Comparison of ENCODE assay signal across 13 cellular contexts in genomic region chr5:43400082-43400481, GRCh38. TPM values are rescaled to one million over a fixed set of nuclear protein-coding genes. Genes with fewer than 3 reads are reported as not detected.
DNase-seq lines count a peak whose midpoint lies in the region; ATAC-seq and TF ChIP-seq lines count a peak whose summit lies in the region.
"Had no signal": no experiment of that assay in that cellular context is flagged by ENCODE, and none has a peak within 500 bp of the region (broad histone marks: within the 10 kb centered on the region; RNA-seq: fewer than 3 reads in every experiment).

No MANE protein-coding gene starts in this region.

- no peaks in the 10 kb centered on the region for H3K27me3 Mint-ChIP-seq in MCF 10A (ENCODE audit: insufficient read depth, unreplicated experiment)

- TF ChIP-seq CTCF in MCF 10A (IDR thresholded peaks at IDR 0.05; ENCODE audit: unreplicated experiment): peak; percentile 47
- TF ChIP-seq CTCF in breast epithelium (IDR thresholded peaks at IDR 0.05): no peak
- TF ChIP-seq CTCF in SK-N-SH (IDR thresholded peaks at IDR 0.05): no peak
- TF ChIP-seq CTCF in fibroblast of the aortic adventitia (IDR thresholded peaks at IDR 0.05; ENCODE audit: insufficient read depth, low read length): peak; percentile 42
- peak in 2 of 7 experiments; percentile 20 to 37 for TF ChIP-seq CTCF in body of pancreas (IDR thresholded peaks at IDR 0.05)

- TF ChIP-seq POLR2A in breast epithelium (IDR thresholded peaks at IDR 0.05) (no peak), body of pancreas (IDR thresholded peaks at IDR 0.05) (no peak)

- TF ChIP-seq EP300 in SK-N-SH (IDR thresholded peaks at IDR 0.05; ENCODE audit: borderline replicate concordance in 1 of 2, low read depth in 1 of 2, low read length in 1 of 2): no peak

- peak; percentile 46 for TF ChIP-seq RAD21 in SK-N-SH (IDR thresholded peaks at IDR 0.05; ENCODE audit: low read length)

- no peaks in the 10 kb centered on the region for H3F3A ChIP-seq in SK-N-SH (replicated peaks; ENCODE audit: insufficient read depth)

- POLR2A ChIA-PET in MCF 10A (lab: Yijun Ruan, JAX): interaction anchor here (1.3 to 7.7 kb wide), 3 partner anchors 12 to 115 kb away, joined by 3 to 78 read pairs (median 6); partner anchors contain the start of genes C5orf34, CCL28 and TMEM267
- POLR2A ChIA-PET in SK-N-SH (lab: Yijun Ruan, JAX): no interaction called here

- BruUV-seq in MCF 10A (replicated peaks; lab: Mats Ljungman, UMichigan): no TSS peak

- no peak overlapping the region for H3K4me3 ChIP-seq in breast epithelium
- H3K4me3 ChIP-seq in SK-N-SH (ENCODE audit: low read depth in 2 of 2, low read length in 1 of 2): no peak overlapping the region
- no peak overlapping the region for H3K4me3 ChIP-seq in fibroblast of the aortic adventitia (ENCODE audit: low read depth, low read length)
- H3K4me3 ChIP-seq in body of pancreas: no peak overlapping the region
- H3K4me3 ChIP-seq: ovary had no signal

- H4K20me1 ChIP-seq in SK-N-SH (ENCODE audit: insufficient read depth): no peaks in the 10 kb centered on the region

- CTCF ChIA-PET in MCF 10A (lab: Yijun Ruan, JAX): interaction anchor here (0.5 to 7.9 kb wide), 26 partner anchors 10 to 1369 kb away, joined by 3 to 142 read pairs (median 4); partner anchors contain the start of genes CCL28 and TMEM267
- CTCF ChIA-PET in SK-N-SH (lab: Yijun Ruan, JAX): interaction anchor here (1.0 to 2.1 kb wide), 2 partner anchors 10 to 84 kb away, joined by 4 to 11 read pairs; partner anchors contain the start of gene TMEM267

- no peaks in the 10 kb centered on the region for H3K36me3 Mint-ChIP-seq in MCF 10A (ENCODE audit: insufficient read depth, unreplicated experiment)

- no peaks in the 10 kb centered on the region for H3K27me3 ChIP-seq in breast epithelium
- H3K27me3 ChIP-seq in SK-N-SH (ENCODE audit: insufficient read depth): peaks cover 16% of the 10 kb centered on the region; the same call in 1 of the 2 replicates
- no peaks in the 10 kb centered on the region for H3K27me3 ChIP-seq in body of pancreas
- H3K27me3 ChIP-seq: ovary had no signal

- H3K9me3 ChIP-seq in breast epithelium (no peaks in the 10 kb centered on the region), SK-N-SH (no peaks in the 10 kb centered on the region), body of pancreas (no peaks in the 10 kb centered on the region)
- H3K9me3 ChIP-seq: ovary had no signal

- H3K9me3 Mint-ChIP-seq in MCF 10A (ENCODE audit: unreplicated experiment): no peaks in the 10 kb centered on the region

- intact Hi-C loops in MCF 10A (cut with micrococcal nuclease) (loop anchor here (1.0 to 2.0 kb wide), 4 partner anchors 84 to 203 kb away; partner anchors contain the start of genes C5orf34, NNT and PAIP1), breast epithelium (cut with DNase I; ENCODE audit: low total_unique reads) (no loop called here), body of pancreas (cut with DNase I) (no loop called here)

- no peak overlapping the region for H3K27ac Mint-ChIP-seq in MCF 10A (ENCODE audit: low read depth, unreplicated experiment)

- WGBS in SK-N-SH (ENCODE audit: low lambda C conversion rate): 60% methylated on average over 3 of the region's 3 CpGs
- 92 to 96% methylated on average over 3 of the region's 3 CpGs for WGBS in body of pancreas, 2 donors

- H3K4me1 Mint-ChIP-seq in MCF 10A (ENCODE audit: insufficient read depth, unreplicated experiment): peaks cover 11% of the 10 kb centered on the region

- H3K4me1 ChIP-seq in breast epithelium (no peaks in the 10 kb centered on the region), SK-N-SH (ENCODE audit: control insufficient read depth in 1 of 2, insufficient read depth in 2 of 2, low read depth in 1 of 2, low read length in 1 of 2) (no peaks in the 10 kb centered on the region; a peak in 1 of 4 replicates), body of pancreas (peaks cover 8% of the 10 kb centered on the region)

- H2AFZ ChIP-seq in SK-N-SH (ENCODE audit: low read depth): no peak overlapping the region

- H3K36me3 ChIP-seq in breast epithelium (no peaks in the 10 kb centered on the region), SK-N-SH (replicated peaks in 1 of 2; ENCODE audit: control insufficient read depth in 1 of 2, insufficient read depth in 2 of 2, low read length in 1 of 2) (no peaks in the 10 kb centered on the region), body of pancreas (replicated peaks in 1 of 2; ENCODE audit: insufficient read depth in 1 of 2, low read depth in 2 of 2) (no peaks in the 10 kb centered on the region)
- H3K36me3 ChIP-seq: ovary had no signal

- no peak overlapping the region for H3K9ac ChIP-seq in SK-N-SH

- H3K4me3 Mint-ChIP-seq in MCF 10A (ENCODE audit: unreplicated experiment): no peak overlapping the region

- H3K27ac ChIP-seq in breast epithelium (no peak overlapping the region), SK-N-SH (ENCODE audit: low read depth in 2 of 2, low read length in 1 of 2) (no peak overlapping the region), body of pancreas (no peak overlapping the region)
- H3K27ac ChIP-seq: ovary had no signal

- ATAC-seq in body of pancreas: no peak

- H3K9me2 ChIP-seq in SK-N-SH: no peaks in the 10 kb centered on the region

- no peak overlapping the region for H3K4me2 ChIP-seq in SK-N-SH

- H3K79me2 ChIP-seq in SK-N-SH (ENCODE audit: insufficient read depth): no peaks in the 10 kb centered on the region

- DNase-seq in MCF 10A (ENCODE audit: unreplicated experiment) (peak; percentile 37), breast epithelium (ENCODE audit: low spot score in 2 of 2) (no peak), SK-N-SH (no peak), fibroblast of the aortic adventitia (ENCODE audit: low read depth) (peak; percentile 54), COLO668 (lab: John Stamatoyannopoulos, UW; ENCODE audit: unreplicated experiment) (no peak), NCI-H748 treated with DMSO at 0.1 percent for 48 hours (lab: John Stamatoyannopoulos, UW) (no peak), DMS153 treated with DMSO at 0.1 percent for 48 hours (lab: John Stamatoyannopoulos, UW; ENCODE audit: unreplicated experiment) (no peak), body of pancreas (no peak)
- DNase-seq: activated T-cell treated with anti-CD3 and anti-CD28 coated beads, Interleukin-2, amount 50 U/mL, for 1 hour; central memory CD4-positive, alpha-beta T cell; foreskin melanocyte; ovary; stimulated activated naive CD4-positive, alpha-beta T cell treated with Interleukin-2 at 50 U/mL for 16 hours had no signal

TF ChIP-seq in SK-N-SH, 30 proteins besides CTCF, POLR2A, EP300 and RAD21:
- no peak for TF ChIP-seq GATA2 (CRISPR knock-in tag; IDR thresholded peaks at IDR 0.05)
TF ChIP-seq in SK-N-SH: peak in this region for 0.

RNA-seq across cellular contexts. Expression of gene CCL28, which starts 12.1 kb away (rescaled TPM):
- 1.6 and 2.2 TPM in 2 replicates for total RNA-seq in MCF 10A (2022)
- total RNA-seq in breast epithelium: 100 to 1,000 TPM in 1 of 3 donors, 10 to 100 TPM in 1, 1 to 10 TPM in 1; 4.0 to 192 (median 53.4) TPM
- polyA plus RNA-seq in SK-N-SH (2012; rRNA removed): not detected in 2 replicates
- not detected in 2 replicates for polyA plus RNA-seq in SK-N-SH (2012; cell fraction: cytosol; rRNA removed)
- not detected in 2 replicates for polyA plus RNA-seq in SK-N-SH (2012; cell fraction: nucleus; rRNA removed)
- 5.1 and 5.6 TPM in 2 replicates for total RNA-seq in fibroblast of the aortic adventitia (ENCODE audit: low replicate concordance)
- total RNA-seq in body of pancreas: 10 to 100 TPM; 10.5 to 21.0 TPM

Comparison
In these comparisons a context has a peak if more than half of its experiments do, and no peak if none do; other contexts are left out.
1. DNase-seq: peak in MCF 10A (single experiment) and fibroblast of the aortic adventitia (single experiment); none in breast epithelium (0 of 2), SK-N-SH (single experiment), COLO668 (single experiment), NCI-H748 treated with DMSO at 0.1 percent for 48 hours (single experiment), DMS153 treated with DMSO at 0.1 percent for 48 hours (single experiment) and body of pancreas (0 of 4).
2. CTCF ChIP-seq: peak in MCF 10A (single experiment) and fibroblast of the aortic adventitia (single experiment); none in breast epithelium (0 of 3) and SK-N-SH (single experiment).